ENCODE assay signal across 13 cellular contexts in genomic region chr1:109786531-109787021, GRCh38. TPM values are rescaled to one million over a fixed set of nuclear protein-coding genes. Genes with fewer than 3 reads are reported as not detected.
DNase-seq lines count a peak whose midpoint lies in the region; ATAC-seq, FAIRE-seq and TF ChIP-seq lines count a peak whose summit lies in the region.
"Had no signal": no experiment of that assay in that cellular context is flagged by ENCODE, and none has a peak within 500 bp of the region (broad histone marks: within the 10 kb centered on the region; RNA-seq: fewer than 3 reads in every experiment).

No MANE protein-coding gene starts in this region.

- peak overlapping the region; percentile 63 for H2AFZ ChIP-seq in K562 (ENCODE audit: low read depth, low read length)

- no peak for TF ChIP-seq POLR2A in K562 (conservative IDR thresholded peaks at IDR 0.05)

- POLR2A ChIA-PET in K562 (lab: Yijun Ruan, JAX): interaction anchor here (0.6 kb wide), 2 partner anchors 53 to 128 kb away, joined by 3 read pairs; no protein-coding TSS in a partner anchor

- TF ChIP-seq CTCF in K562 (IDR thresholded peaks at IDR 0.05 in 2 of 3, conservative IDR thresholded peaks at IDR 0.05 in 1 of 3; ENCODE audit: insufficient read depth in 2 of 3, low read depth in 1 of 3, low read length in 3 of 3) (no peak), lung (IDR thresholded peaks at IDR 0.05; ENCODE audit: control extremely low read depth, extremely low read depth) (no peak), GM13977 (IDR thresholded peaks at IDR 0.05; ENCODE audit: extremely low read depth, insufficient read depth, missing control alignments) (no peak)

- TF ChIP-seq RAD21 in K562 (CRISPR knock-in tag; conservative IDR thresholded peaks at IDR 0.05 in 1 of 2, IDR thresholded peaks at IDR 0.05 in 1 of 2): no peak

- no peak for ATAC-seq in K562
- ATAC-seq in lung (ENCODE audit: insufficient read depth, low FRiP score): peak; percentile 49
- no peak for ATAC-seq in HG03280 (IDR thresholded peaks at IDR 0.05; ENCODE audit: unreplicated experiment)
- ATAC-seq in GM21825 (IDR thresholded peaks at IDR 0.05; ENCODE audit: unreplicated experiment): no peak

- H3K36me3 ChIP-seq in K562 (ENCODE audit: control insufficient read depth, insufficient read depth, low read length) (no peaks in the 10 kb centered on the region), lung (ENCODE audit: control insufficient read depth in 2 of 2, insufficient read depth in 2 of 2, low read length in 2 of 2) (no peaks in the 10 kb centered on the region)

- CTCF ChIA-PET in K562 (lab: Yijun Ruan, JAX; ENCODE audit: low intra/inter-chr PET ratio): interaction anchor here (0.5 to 0.7 kb wide), 3 partner anchors 199 to 656 kb away, joined by 3 to 4 read pairs (median 3); no protein-coding TSS in a partner anchor

- FAIRE-seq in K562 (lab: Jason Lieb, UNC): no peak

- H3K9ac ChIP-seq in K562 (ENCODE audit: insufficient read depth in 1 of 2, low read depth in 2 of 2, low read length in 2 of 2): peak overlapping the region in 1 of 2 experiments; percentile 32; a peak in 1 of 4 replicates

- BruUV-seq in K562 (replicated peaks; lab: Mats Ljungman, UMichigan): no TSS peak

- in situ Hi-C loops in K562 (cut with MboI): no loop called here
- in situ Hi-C loops in GM13977 (cut with MboI; ENCODE audit: low pct_unique_long_range_greater_than_20kb, low sequenced_read_pairs, unreplicated experiment): no loop called here

- no peak overlapping the region for H3K4me2 ChIP-seq in K562 (ENCODE audit: insufficient read depth, low read length)

- DNase-seq in A172 (ENCODE audit: low spot score) (peak; percentile 71), EH (ENCODE audit: low read depth) (peak; percentile 51), K562 (ENCODE audit: extremely low read depth in 1 of 4, low spot score in 3 of 4) (no peak), lung (ENCODE audit: low spot score) (no peak), GM13977 (ENCODE audit: low spot score) (no peak)
- DNase-seq in stimulated activated CD4-positive, alpha-beta T cell treated with anti-CD3 and anti-CD28 coated beads, Interleukin-1b, Interleukin-23, amount 100 ng/mL, for 48 hours: no peak
- DNase-seq: activated B cell treated with CpG ODN at 0.5 μM for 24 hours; CD4-positive, alpha-beta T cell; stimulated activated CD4-positive, alpha-beta T cell treated with anti-CD3 and anti-CD28 coated beads, Interleukin-15, amount 100 ng/mL, for 24 hours; stimulated activated naive CD4-positive, alpha-beta T cell had no signal

- H3K4me1 ChIP-seq in K562 (replicated peaks in 1 of 2; ENCODE audit: control insufficient read depth in 2 of 2, insufficient read depth in 2 of 2, low read length in 2 of 2): peaks cover 33 to 39% of the 10 kb centered on the region in 2 experiments
- H3K4me1 ChIP-seq in lung (ENCODE audit: control insufficient read depth in 2 of 2, insufficient read depth in 2 of 2, low read length in 2 of 2): peaks cover 0 to 24% of the 10 kb centered on the region in 2 donors

- H3K79me2 ChIP-seq in K562 (ENCODE audit: control insufficient read depth, insufficient read depth, low read length): no peaks in the 10 kb centered on the region

- H3K27ac ChIP-seq in K562 (ENCODE audit: extremely low read depth, low read depth, low read length): no peak overlapping the region
- H3K27ac ChIP-seq in lung (ENCODE audit: low read depth in 1 of 2, low read length in 1 of 2): no peak overlapping the region

- H3K9me3 ChIP-seq in K562 (replicated peaks; ENCODE audit: control insufficient read depth, insufficient read depth, low read depth, low read length): no peaks in the 10 kb centered on the region
- H3K9me3 ChIP-seq in lung (ENCODE audit: control insufficient read depth in 2 of 2, insufficient read depth in 1 of 2, low read length in 1 of 2): no peaks in the 10 kb centered on the region

- no peaks in the 10 kb centered on the region for H3K27me3 ChIP-seq in K562 (ENCODE audit: control insufficient read depth in 2 of 2, insufficient read depth in 2 of 2, low read length in 2 of 2)
- H3K27me3 ChIP-seq in lung (ENCODE audit: control insufficient read depth, insufficient read depth): no peaks in the 10 kb centered on the region

- intact Hi-C loops in K562 (cut with micrococcal nuclease): no loop called here

- H3K9me1 ChIP-seq in K562 (ENCODE audit: control insufficient read depth, insufficient read depth, low read length): no peaks in the 10 kb centered on the region

- 54% methylated on average over 6 of the region's 6 CpGs for WGBS in K562 (ENCODE audit: insufficient coverage, low coverage, missing lambda C conversion rate)
- 59 to 77% methylated on average over 6 of the region's 6 CpGs for WGBS in lung, 2 donors

- H4K20me1 ChIP-seq in K562 (replicated peaks; ENCODE audit: control insufficient read depth, insufficient read depth, low read length): no peaks in the 10 kb centered on the region

- TF ChIP-seq EP300 in K562 (IDR thresholded peaks at IDR 0.05; ENCODE audit: low read length): no peak

- no peak overlapping the region for H3K4me3 ChIP-seq in K562
- H3K4me3 ChIP-seq in lung: no peak overlapping the region

TF ChIP-seq in K562, 482 proteins besides CTCF, POLR2A, EP300 and RAD21:
- TF ChIP-seq CGGBP1 (CRISPR knock-in tag; IDR thresholded peaks at IDR 0.05) (no peak), NFIC (IDR thresholded peaks at IDR 0.05) (0 out of 2 replicates have a peak, but pooled peaks have one; percentile 37)

RNA-seq across cellular contexts. Expression of gene EPS8L3, which starts 22.9 kb away (rescaled TPM):
- not detected in 2 replicates for total RNA-seq in A172 (2014; rRNA removed; shearing (Covaris generic))
- not detected in 2 replicates for total RNA-seq in K562 (2011; cell fraction: chromatin; rRNA removed; ENCODE audit: low replicate concordance)
- total RNA-seq in K562 (2011; cell fraction: nucleolus; rRNA removed): not detected in 2 replicates
- not detected in 2 replicates for total RNA-seq in K562 (2011; cell fraction: nucleoplasm; rRNA removed)
- total RNA-seq in K562 (2014; rRNA removed) (not detected in 2 replicates), K562 (2014; rRNA removed; fragmentation: Illumina TruSeq; extraction: Trizol) (0.15 TPM in 1 of 2 replicates, not detected in the other), K562 (2015; rRNA removed; fragmentation: Illumina TruSeq; extraction: Trizol) (not detected in 2 replicates), K562 (2021) (0.42 and 0.51 TPM in 2 replicates), lung (under 1 TPM in 1 of 2 donors, not detected in 1; 0.52 TPM)
- polyA plus RNA-seq in K562 (2011; rRNA removed) (0.13 and 0.14 TPM in 2 replicates), K562 (2014; fragmentation: Illumina TruSeq; extraction: Trizol) (0.09 and 0.61 TPM in 2 replicates), K562 (2014; fragmentation: Nextera tagmentation; extraction: Ambion mirVana) (not detected), K562 (2014; rRNA removed) (0.04 TPM in 1 of 2 replicates, not detected in the other), lung (under 1 TPM in 1 of 2 donors, not detected in 1; 0.10 TPM)
- 0.07 and 0.16 TPM in 2 replicates for polyA plus RNA-seq in K562 (2011; cell fraction: cytosol; rRNA removed)
- 0.81 and 1.8 TPM in 2 replicates for polyA plus RNA-seq in K562 (2011; cell fraction: nucleus; rRNA removed)
- 0.07 and 0.14 TPM in 2 replicates for polyA plus RNA-seq in K562 (2012)
- not detected in 2 replicates for polyA minus RNA-seq in K562 (2011; rRNA and poly(A)+ RNA removed)
- not detected in 2 replicates for polyA minus RNA-seq in K562 (2011; cell fraction: cytosol; rRNA and poly(A)+ RNA removed)
- polyA minus RNA-seq in K562 (2011; cell fraction: nucleus; rRNA and poly(A)+ RNA removed): not detected in 2 replicates
- total RNA-seq: activated B cell treated with CpG ODN at 0.5 μM for 24 hours; activated T-helper 1 cell treated with anti-CD3 and anti-CD28 coated beads, Interleukin-12 subunit alpha, Interleukin-12 subunit beta, Interleukin-2, Interleukin-4 antibody, amounts not matched to agents 30 ng/mL and 10 ng/mL and 1 ng/mL, durations not matched to agents 14 hours and 24 hours and 36 hours; CD4-positive, alpha-beta T cell had no signal

RNA-seq across cellular contexts. Expression of gene GSTM3, which starts 45.7 kb away (rescaled TPM):
- total RNA-seq in A172 (2014; rRNA removed; shearing (Covaris generic)): 40.8 and 49.2 TPM in 2 replicates
- total RNA-seq in K562 (2011; cell fraction: chromatin; rRNA removed; ENCODE audit: low replicate concordance): 1.2 and 1.8 TPM in 2 replicates
- total RNA-seq in K562 (2011; cell fraction: nucleolus; rRNA removed): 1.1 and 2.7 TPM in 2 replicates
- 1.8 and 2.6 TPM in 2 replicates for total RNA-seq in K562 (2011; cell fraction: nucleoplasm; rRNA removed)
- total RNA-seq in K562 (2014; rRNA removed) (2.3 and 4.3 TPM in 2 replicates), K562 (2014; rRNA removed; fragmentation: Illumina TruSeq; extraction: Trizol) (5.5 and 7.2 TPM in 2 replicates), K562 (2015; rRNA removed; fragmentation: Illumina TruSeq; extraction: Trizol) (4.1 and 4.5 TPM in 2 replicates), K562 (2021) (3.9 and 5.7 TPM in 2 replicates), lung (10 to 100 TPM; 11.0 to 39.5 TPM)
- polyA plus RNA-seq in K562 (2011; rRNA removed) (17.5 and 22.3 TPM in 2 replicates), K562 (2014; fragmentation: Illumina TruSeq; extraction: Trizol) (8.9 and 9.5 TPM in 2 replicates), K562 (2014; fragmentation: Nextera tagmentation; extraction: Ambion mirVana) (10 to 100 TPM; 23.1 to 24.5 TPM), K562 (2014; rRNA removed) (8.9 and 9.4 TPM in 2 replicates), lung (10 to 100 TPM; 21.7 to 24.1 TPM)
- polyA plus RNA-seq in K562 (2011; cell fraction: cytosol; rRNA removed): 10.2 and 17.2 TPM in 2 replicates
- 5.5 and 10.1 TPM in 2 replicates for polyA plus RNA-seq in K562 (2011; cell fraction: nucleus; rRNA removed)
- 10.9 and 11.4 TPM in 2 replicates for polyA plus RNA-seq in K562 (2012)
- polyA minus RNA-seq in K562 (2011; rRNA and poly(A)+ RNA removed): 8.5 and 12.1 TPM in 2 replicates
- polyA minus RNA-seq in K562 (2011; cell fraction: cytosol; rRNA and poly(A)+ RNA removed): 2.6 and 5.3 TPM in 2 replicates
- polyA minus RNA-seq in K562 (2011; cell fraction: nucleus; rRNA and poly(A)+ RNA removed): 1.2 and 3.3 TPM in 2 replicates

Comparison
In these comparisons a context has a peak if more than half of its experiments do, and no peak if none do; other contexts are left out.
1. DNase-seq: peak in A172 (single experiment) and EH (single experiment); none in K562 (0 of 4), lung (single experiment), stimulated activated CD4-positive, alpha-beta T cell treated with anti-CD3 and anti-CD28 coated beads, Interleukin-1b, Interleukin-23, amount 100 ng/mL, for 48 hours (single experiment) and GM13977 (single experiment).